ENCODE assay signal across 21 cellular contexts in the genomic region with DNA sequence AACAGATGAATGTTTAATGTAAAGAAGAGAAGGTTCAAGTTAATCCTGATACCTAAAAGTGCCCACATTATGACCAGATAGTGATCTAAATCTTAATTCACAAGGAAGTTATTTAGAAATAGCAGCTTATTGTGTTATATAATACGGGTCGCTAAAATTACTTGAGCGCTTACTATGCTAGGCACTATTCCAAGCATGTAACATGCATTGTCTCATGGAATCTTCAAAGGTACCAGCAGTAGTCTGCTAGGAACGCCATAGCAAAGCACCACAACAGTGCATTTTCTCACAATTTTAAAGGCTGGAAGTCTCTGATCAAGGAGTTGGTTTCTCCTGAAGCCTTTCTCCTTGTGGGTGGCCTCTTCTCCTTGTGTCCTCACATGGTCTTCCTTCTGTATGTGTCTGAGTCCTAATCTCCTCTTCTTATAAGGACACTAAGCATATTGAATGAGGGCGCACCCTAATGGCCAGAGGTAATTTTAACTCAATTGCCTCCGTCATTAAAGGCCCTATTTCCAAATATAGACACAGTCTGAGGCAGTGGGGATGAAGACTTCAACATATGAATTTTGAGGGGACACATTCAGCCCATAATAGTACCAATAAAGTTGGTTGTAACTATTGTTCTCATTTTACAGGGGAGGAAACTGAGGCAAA.
DNase-seq lines count a peak whose midpoint lies in the region; ATAC-seq, FAIRE-seq and TF ChIP-seq lines count a peak whose summit lies in the region.
"Had no signal": no experiment of that assay in that cellular context is flagged by ENCODE, and none has a peak within 500 bp of the region (broad histone marks: within the 10 kb centered on the region; RNA-seq: fewer than 3 reads in every experiment).

No MANE protein-coding gene starts in this region.

- no peaks in the 10 kb centered on the region for H3K79me2 ChIP-seq in H9 (ENCODE audit: insufficient read depth, low read length)
- H3K79me2 ChIP-seq in H1 (ENCODE audit: control insufficient read depth in 1 of 2, insufficient read depth in 2 of 2, low read length in 2 of 2): no peaks in the 10 kb centered on the region
- no peaks in the 10 kb centered on the region for H3K79me2 ChIP-seq in trophoblast cell (ENCODE audit: control insufficient read depth, insufficient read depth, low read length, poor library complexity)

- TF ChIP-seq EP300 in H1 (IDR thresholded peaks at IDR 0.05; ENCODE audit: borderline replicate concordance in 1 of 2, low read depth in 2 of 2, low read length in 2 of 2): no peak

- DNase-seq in H9: no peak
- no peak for DNase-seq in H1 (ENCODE audit: low read depth in 1 of 2, low spot score in 2 of 2)
- DNase-seq in trophoblast cell: peak; percentile 56 to 92
- DNase-seq in stimulated activated CD4-positive, alpha-beta T cell treated with anti-CD3 and anti-CD28 coated beads, Interleukin-4, amount 100 ng/mL, for 1 hour: no peak
- no peak for DNase-seq in left ventricle myocardium superior
- DNase-seq: DMS79 treated with DMSO at 0.1 percent for 48 hours, GOT3, Karpas-422, MG63, NCI-H1048, NCI-H1417 treated with DMSO at 0.1 percent for 48 hours, NCI-H187, NCI-H446 treated with DMSO at 0.1 percent for 48 hours, NCI-H526 treated with DMSO at 0.1 percent for 48 hours, Peyer's patch, T-cell had no signal

- no peak overlapping the region for H3K23ac ChIP-seq in H9 (ENCODE audit: insufficient read length, low read depth, low read length)
- H3K23ac ChIP-seq in H1 (ENCODE audit: insufficient read length): no peak overlapping the region
- no peak overlapping the region for H3K23ac ChIP-seq in trophoblast cell (ENCODE audit: low read length)

- H4K8ac ChIP-seq in H9 (replicated peaks; ENCODE audit: insufficient read length, low read depth, low read length): no peak overlapping the region
- H4K8ac ChIP-seq in H1 (ENCODE audit: extremely low read depth, insufficient read depth, low read length): no peak overlapping the region
- no peak overlapping the region for H4K8ac ChIP-seq in trophoblast cell (ENCODE audit: low read depth, low read length)

- H2BK5ac ChIP-seq in H9 (ENCODE audit: insufficient read length, low read length) (no peak overlapping the region), H1 (ENCODE audit: low read depth, low read length) (no peak overlapping the region), trophoblast cell (ENCODE audit: low read depth, low read length, poor library complexity) (no peak overlapping the region)

- H3K18ac ChIP-seq in H9 (ENCODE audit: insufficient read length, low read depth, low read length): no peak overlapping the region
- H3K18ac ChIP-seq in H1 (ENCODE audit: extremely low read depth, low read length): no peak overlapping the region
- no peak overlapping the region for H3K18ac ChIP-seq in trophoblast cell (ENCODE audit: low read length)

- TF ChIP-seq POLR2A in H1 (IDR thresholded peaks at IDR 0.05; ENCODE audit: control extremely low read depth in 1 of 2, low read depth in 2 of 2, low read length in 2 of 2): no peak

- no peak overlapping the region for H3K9ac ChIP-seq in H9 (ENCODE audit: extremely low read depth, insufficient read length, low read length)
- no peak overlapping the region for H3K9ac ChIP-seq in H1 (replicated peaks in 1 of 4; ENCODE audit: extremely low read depth in 1 of 4, low read depth in 3 of 4, low read length in 3 of 4)
- no peak overlapping the region for H3K9ac ChIP-seq in trophoblast cell (ENCODE audit: low read length)

- H3K36me3 Mint-ChIP-seq in H9 (ENCODE audit: insufficient read depth in 1 of 3, low read depth in 3 of 3): no peaks in the 10 kb centered on the region
- H3K36me3 Mint-ChIP-seq: T-cell had no signal

- no peaks in the 10 kb centered on the region for H3K36me3 ChIP-seq in H1 (ENCODE audit: control insufficient read depth in 2 of 4, insufficient read depth in 4 of 4, low read length in 3 of 4)
- H3K36me3 ChIP-seq in trophoblast cell (ENCODE audit: control insufficient read depth in 1 of 2, insufficient read depth in 2 of 2, low read length in 2 of 2): no peaks in the 10 kb centered on the region
- H3K36me3 ChIP-seq: MG63, Peyer's patch had no signal

- H4K20me1 ChIP-seq in H9 (ENCODE audit: control insufficient read depth, insufficient read depth, insufficient read length) (no peaks in the 10 kb centered on the region), H1 (replicated peaks in 1 of 2; ENCODE audit: control insufficient read depth in 1 of 2, insufficient read depth in 2 of 2, low read length in 2 of 2) (no peaks in the 10 kb centered on the region)

- H2AFZ ChIP-seq in H9 (ENCODE audit: low read length) (no peak overlapping the region), H1 (ENCODE audit: low read length) (no peak overlapping the region), trophoblast cell (ENCODE audit: insufficient read depth, low read length, poor library complexity) (no peak overlapping the region)

- H2BK12ac ChIP-seq in H9 (ENCODE audit: insufficient read length, low read depth, low read length) (no peak overlapping the region), H1 (ENCODE audit: low read depth, low read length) (no peak overlapping the region), trophoblast cell (ENCODE audit: low read length) (no peak overlapping the region)

- intact Hi-C loops in left ventricle myocardium superior (cut with micrococcal nuclease): no loop called here

- H2BK15ac ChIP-seq in H9 (ENCODE audit: low read depth, low read length) (no peak overlapping the region), H1 (ENCODE audit: low read length) (no peak overlapping the region)

- no peaks in the 10 kb centered on the region for H3K9me3 ChIP-seq in H9 (ENCODE audit: control insufficient read depth, low read depth, low read length)
- H3K9me3 ChIP-seq in H1 (ENCODE audit: insufficient read depth in 2 of 2, low read depth in 1 of 2, low read length in 1 of 2): no peaks in the 10 kb centered on the region
- H3K9me3 ChIP-seq in trophoblast cell (ENCODE audit: insufficient read depth, low read depth, low read length): no peaks in the 10 kb centered on the region
- H3K9me3 ChIP-seq: A549, MG63, Peyer's patch had no signal

- H3K4me2 ChIP-seq in H9 (ENCODE audit: insufficient read depth, insufficient read length, low read length) (no peak overlapping the region), H1 (ENCODE audit: insufficient read depth in 1 of 2, low read depth in 2 of 2, low read length in 2 of 2) (no peak overlapping the region), trophoblast cell (ENCODE audit: low read length) (no peak overlapping the region)
- H3K4me2 ChIP-seq: A549 had no signal

- H3K9me3 Mint-ChIP-seq in H9: no peaks in the 10 kb centered on the region

- H3T11ph ChIP-seq in H9 (ENCODE audit: low read length): no peak overlapping the region

- no peak overlapping the region for H3K14ac ChIP-seq in H9 (ENCODE audit: insufficient read depth, low read length)
- no peak overlapping the region for H3K14ac ChIP-seq in H1 (ENCODE audit: insufficient read length)
- H3K14ac ChIP-seq in trophoblast cell (ENCODE audit: low read length): no peak overlapping the region

- H3K4me3 ChIP-seq in H1 (ENCODE audit: extremely low read depth in 1 of 4, insufficient read depth in 2 of 4, low read depth in 3 of 4, low read length in 4 of 4) (no peak overlapping the region), trophoblast cell (ENCODE audit: low read depth, low read length) (no peak overlapping the region)
- H3K4me3 ChIP-seq: A549, GM12878, MG63, Peyer's patch had no signal

- no peak overlapping the region for H2BK120ac ChIP-seq in H9 (ENCODE audit: low read depth, low read length, poor library complexity, severe bottlenecking)
- no peak overlapping the region for H2BK120ac ChIP-seq in H1 (replicated peaks; ENCODE audit: low read depth, low read length)
- H2BK120ac ChIP-seq in trophoblast cell (ENCODE audit: insufficient read depth, low read length, poor library complexity): no peak overlapping the region

- H3K4me1 Mint-ChIP-seq in H9: no peaks in the 10 kb centered on the region
- H3K4me1 Mint-ChIP-seq: B cell, T-cell had no signal

- FAIRE-seq in H1 (lab: Jason Lieb, UNC): no peak
- FAIRE-seq: A549, GM12878 had no signal

- H3K27ac ChIP-seq in 22Rv1 (no peak overlapping the region), H9 (ENCODE audit: insufficient read length, low read depth, low read length) (no peak overlapping the region), H1 (ENCODE audit: low read depth, low read length) (no peak overlapping the region), trophoblast cell (ENCODE audit: low read depth, low read length) (no peak overlapping the region)
- H3K27ac ChIP-seq: A549, Peyer's patch had no signal

- WGBS in H9 (ENCODE audit: extremely low coverage, insufficient read length, low lambda C conversion rate): no CpG with 5 or more reads among the region's 6 CpGs
- 91% methylated on average over 6 of the region's 6 CpGs; no CpG with 5 or more reads in 1 of the 2 experiments for WGBS in H1 (ENCODE audit: extremely low coverage in 1 of 2, insufficient coverage in 1 of 2, insufficient read length in 1 of 2, insufficient replicate concordance in 2 of 2, low coverage in 1 of 2, low lambda C conversion rate in 2 of 2, missing lambda C conversion rate in 1 of 2), 2 experiments
- no CpG with 5 or more reads among the region's 6 CpGs for WGBS in trophoblast cell (ENCODE audit: extremely low coverage, insufficient coverage, insufficient read length)

- H2AK5ac ChIP-seq in H9 (ENCODE audit: insufficient read length, low read length) (no peak overlapping the region), H1 (ENCODE audit: low read depth, low read length) (no peak overlapping the region), trophoblast cell (ENCODE audit: low read length) (no peak overlapping the region)

- H3K4ac ChIP-seq in H9 (ENCODE audit: low read depth, low read length) (no peak overlapping the region), H1 (replicated peaks; ENCODE audit: insufficient read length, low read depth, low read length) (no peak overlapping the region), trophoblast cell (ENCODE audit: low read depth, low read length) (no peak overlapping the region)

- H4K12ac ChIP-seq in trophoblast cell (ENCODE audit: low read depth, low read length): no peak overlapping the region

- H2BK20ac ChIP-seq in H9 (ENCODE audit: low read depth, low read length, poor library complexity, severe bottlenecking) (no peak overlapping the region), H1 (ENCODE audit: low read length) (no peak overlapping the region)

- H4K91ac ChIP-seq in H9 (ENCODE audit: insufficient read length, low read depth, low read length) (no peak overlapping the region), H1 (replicated peaks; ENCODE audit: insufficient read length, low read length) (no peak overlapping the region), trophoblast cell (ENCODE audit: low read depth, low read length) (no peak overlapping the region)

- POLR2A ChIA-PET in H1 (lab: Charles Lee; ENCODE audit: partially characterized antibody): no interaction called here

- peak; percentile 24 to 26 for TF ChIP-seq RAD21 in H1 (IDR thresholded peaks at IDR 0.05 in 1 of 2, conservative IDR thresholded peaks at IDR 0.05 in 1 of 2; ENCODE audit: low read depth in 2 of 2, low read length in 2 of 2)

- ATAC-seq in left ventricle myocardium superior (no peak), GM18909 (IDR thresholded peaks at IDR 0.05; ENCODE audit: poor library complexity, unreplicated experiment) (no peak)
- ATAC-seq: A549, GM12878, T-cell had no signal

- TF ChIP-seq CTCF in 22Rv1 (IDR thresholded peaks at IDR 0.05) (peak; percentile 12; the same call in 1 of the 2 replicates), H9 (conservative IDR thresholded peaks at IDR 0.05) (peak; percentile 50), H1 (IDR thresholded peaks at IDR 0.05; ENCODE audit: control extremely low read depth in 1 of 3, insufficient read depth in 1 of 3, low read depth in 1 of 3, low read length in 3 of 3) (peak in 1 of 3 experiments; percentile 16; a peak in 1 of 4 replicates)

- H3K27ac Mint-ChIP-seq in H9: no peak overlapping the region
- H3K27ac Mint-ChIP-seq: B cell, T-cell had no signal

- H3K4me1 ChIP-seq in H9 (ENCODE audit: insufficient read depth, low read length) (no peaks in the 10 kb centered on the region), H1 (replicated peaks in 1 of 4; ENCODE audit: control insufficient read depth in 3 of 4, insufficient read depth in 4 of 4, low read length in 3 of 4) (no peaks in the 10 kb centered on the region), trophoblast cell (ENCODE audit: control insufficient read depth in 1 of 2, insufficient read depth in 2 of 2, low read length in 2 of 2) (no peaks in the 10 kb centered on the region)
- H3K4me1 ChIP-seq: A549, Peyer's patch had no signal

- H3K27me3 ChIP-seq in H9 (ENCODE audit: insufficient read depth, low read length): no peaks in the 10 kb centered on the region
- no peaks in the 10 kb centered on the region for H3K27me3 ChIP-seq in H1 (replicated peaks in 1 of 4; ENCODE audit: control insufficient read depth in 3 of 4, extremely low read depth in 1 of 4, insufficient read depth in 3 of 4, low read length in 3 of 4)
- no peaks in the 10 kb centered on the region for H3K27me3 ChIP-seq in trophoblast cell (ENCODE audit: insufficient read depth, low read length)
- H3K27me3 ChIP-seq: MG63, Peyer's patch had no signal

- CTCF ChIA-PET in H1 (lab: Charles Lee; ENCODE audit: partially characterized antibody): interaction anchor here (0.9 to 1.5 kb wide), 8 partner anchors 9 to 125 kb away, joined by 3 to 8 read pairs (median 3); no protein-coding TSS in a partner anchor

- H3K56ac ChIP-seq in H9 (ENCODE audit: insufficient read length, low read depth, low read length) (no peak overlapping the region), H1 (replicated peaks; ENCODE audit: insufficient read length, low read depth, low read length) (no peak overlapping the region)

- H3K27me3 Mint-ChIP-seq in H9 (ENCODE audit: low read depth): no peaks in the 10 kb centered on the region; the same call in 1 of the 2 replicates
- H3K27me3 Mint-ChIP-seq: B cell, T-cell had no signal

- no peak overlapping the region for H4K5ac ChIP-seq in H9 (ENCODE audit: insufficient read length, low read depth, low read length)
- H4K5ac ChIP-seq in H1 (ENCODE audit: insufficient read length, low read depth, low read length): no peak overlapping the region

- H3K23me2 ChIP-seq in H9 (ENCODE audit: insufficient read length, low read depth, low read length, poor library complexity, severe bottlenecking) (no peaks in the 10 kb centered on the region), H1 (ENCODE audit: low read depth, low read length) (no peaks in the 10 kb centered on the region)

- no peak overlapping the region for H3K4me3 Mint-ChIP-seq in H9
- H3K4me3 Mint-ChIP-seq: B cell, T-cell had no signal

- H3K79me1 ChIP-seq in H9 (ENCODE audit: insufficient read depth, low read depth, low read length, poor library complexity, severe bottlenecking): no peaks in the 10 kb centered on the region
- no peaks in the 10 kb centered on the region for H3K79me1 ChIP-seq in H1 (ENCODE audit: low read depth, low read length)
- no peaks in the 10 kb centered on the region for H3K79me1 ChIP-seq in trophoblast cell (ENCODE audit: low read length)

Comparison
In these comparisons a context has a peak if more than half of its experiments do, and no peak if none do; other contexts are left out.
1. DNase-seq: peak in trophoblast cell (2 of 2); none in H9 (single experiment), H1 (0 of 2), stimulated activated CD4-positive, alpha-beta T cell treated with anti-CD3 and anti-CD28 coated beads, Interleukin-4, amount 100 ng/mL, for 1 hour (single experiment) and left ventricle myocardium superior (single experiment).